Comparison of ENCODE assay signal across 19 cellular contexts in the genomic region with DNA sequence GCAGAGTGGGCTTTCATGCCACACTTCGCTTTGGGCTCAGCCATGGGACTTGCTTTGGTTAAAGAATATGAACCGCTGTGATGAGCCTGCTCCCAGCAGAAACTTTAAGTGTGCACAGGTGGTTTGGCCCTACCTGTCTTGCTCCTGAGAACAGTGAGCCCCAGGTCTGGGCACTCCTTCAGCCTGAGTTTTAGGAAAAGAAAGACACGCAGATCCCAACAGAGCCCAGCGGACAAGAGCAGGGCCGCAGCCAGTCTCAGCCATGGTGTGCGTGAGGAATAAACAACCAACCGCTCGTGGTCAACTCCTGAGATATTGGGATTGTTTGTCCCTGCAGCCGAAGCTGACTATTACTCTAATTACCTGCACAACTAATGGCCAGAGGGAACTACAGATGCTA.
DNase-seq lines count a peak whose midpoint lies in the region; ATAC-seq and TF ChIP-seq lines count a peak whose summit lies in the region.
"Had no signal": no experiment of that assay in that cellular context is flagged by ENCODE, and none has a peak within 500 bp of the region (broad histone marks: within the 10 kb centered on the region; RNA-seq: fewer than 3 reads in every experiment).

No MANE protein-coding gene starts in this region.

- H3K4me1 ChIP-seq in suprapubic skin: no peaks in the 10 kb centered on the region
- H3K4me1 ChIP-seq: A549, BE2C had no signal

- intact Hi-C loops in cardiac septum (cut with DNase I) (no loop called here), Right ventricle myocardium inferior (cut with DNase I) (no loop called here), posterior vena cava (cut with DNase I) (no loop called here)

- H3K36me3 ChIP-seq in suprapubic skin: no peaks in the 10 kb centered on the region
- H3K36me3 ChIP-seq: BE2C; BLaER1 treated with 17β-estradiol and CSF1 and Interleukin-3, amounts not matched to agents 10 nM and 100 nM had no signal

- no peak overlapping the region for H3K4me3 ChIP-seq in suprapubic skin
- H3K4me3 ChIP-seq: A549; BLaER1 treated with 17β-estradiol and CSF1 and Interleukin-3, amounts not matched to agents 10 nM and 100 nM; GM23248 had no signal

- DNase-seq in cardiac septum (ENCODE audit: low spot score): peak; percentile 55
- DNase-seq in Right ventricle myocardium inferior (ENCODE audit: missing footprints): no peak
- DNase-seq in posterior vena cava (ENCODE audit: low spot score): peak; percentile 69
- DNase-seq in suprapubic skin (ENCODE audit: low spot score in 2 of 2): peak; percentile 13 to 44
- no peak for DNase-seq in glomerular visceral epithelial cell (ENCODE audit: extremely low spot score)
- no peak for DNase-seq in activated T-cell treated with anti-CD3 and anti-CD28 coated beads, Interleukin-2, amount 50 U/mL, for 1 hour
- no peak for DNase-seq in DMS79 treated with DMSO at 0.1 percent for 48 hours (lab: John Stamatoyannopoulos, UW)
- DNase-seq: 8988T, ACHN, AML-193, BE2C, DMS 273 treated with DMSO at 0.1 percent for 48 hours, DMS79, GF-D8, GM23248, H9 had no signal

- H3K27ac ChIP-seq in suprapubic skin: no peak overlapping the region
- H3K27ac ChIP-seq: A549; BLaER1 treated with 17β-estradiol and CSF1 and Interleukin-3, amounts not matched to agents 10 nM and 100 nM; GM23248 had no signal

- TF ChIP-seq CTCF in suprapubic skin (IDR thresholded peaks at IDR 0.05): no peak

- peaks cover 24% of the 10 kb centered on the region for H3K27me3 ChIP-seq in suprapubic skin
- H3K27me3 ChIP-seq: BE2C had no signal

- WGBS in suprapubic skin: 98% methylated on average over 9 of the region's 9 CpGs

- H3K9me3 ChIP-seq in suprapubic skin: no peaks in the 10 kb centered on the region
- H3K9me3 ChIP-seq: A549, BE2C had no signal

- no peak for TF ChIP-seq EP300 in suprapubic skin (IDR thresholded peaks at IDR 0.05)

- no peak for ATAC-seq in Right ventricle myocardium inferior
- ATAC-seq: A549, HCT116 had no signal

- no peak for TF ChIP-seq POLR2A in suprapubic skin (IDR thresholded peaks at IDR 0.05)

Comparison
In these comparisons a context has a peak if more than half of its experiments do, and no peak if none do; other contexts are left out.
1. DNase-seq: peak in cardiac septum (single experiment), posterior vena cava (single experiment) and suprapubic skin (2 of 2); none in Right ventricle myocardium inferior (single experiment), glomerular visceral epithelial cell (single experiment), activated T-cell treated with anti-CD3 and anti-CD28 coated beads, Interleukin-2, amount 50 U/mL, for 1 hour (single experiment) and DMS79 treated with DMSO at 0.1 percent for 48 hours (single experiment).